ENCODE assay signal across 10 cellular contexts in the genomic region with DNA sequence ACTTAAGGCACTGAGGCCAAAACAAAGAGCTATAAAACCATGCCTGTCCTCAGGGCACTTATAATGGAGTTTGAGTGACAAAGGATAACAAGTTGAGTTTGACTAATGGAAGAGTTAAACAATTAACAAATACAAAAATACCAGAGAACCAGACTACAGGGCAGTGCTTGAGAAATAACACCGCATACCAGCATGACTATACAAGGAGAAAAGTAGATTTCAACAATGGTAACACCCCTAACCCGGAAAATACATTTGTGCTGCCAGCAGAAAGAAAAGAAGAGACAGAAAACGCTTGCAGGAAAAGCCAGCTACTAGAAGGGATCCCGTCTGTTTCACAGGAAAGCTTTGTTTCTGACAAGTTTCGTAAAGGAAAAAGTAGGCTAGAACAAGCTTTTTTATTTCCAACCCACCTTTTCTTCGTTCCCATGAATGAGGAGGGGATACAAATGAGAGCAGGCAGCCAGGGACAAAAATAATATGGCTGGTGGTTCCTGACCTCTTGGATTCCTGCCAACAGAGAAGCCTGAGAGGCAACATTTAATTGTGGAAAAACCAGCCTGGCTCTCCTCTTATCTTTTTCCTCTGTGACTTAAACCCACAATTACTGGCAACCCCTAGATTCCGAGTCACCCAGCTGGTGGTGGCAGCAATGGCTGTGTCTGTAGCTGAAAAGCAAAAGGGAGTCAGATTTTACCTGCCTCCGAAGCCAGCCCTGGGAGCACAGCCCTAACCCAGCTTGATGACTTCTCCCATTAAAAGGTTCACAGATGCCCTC. TPM values are rescaled to one million over a fixed set of nuclear protein-coding genes. Genes with fewer than 3 reads are reported as not detected.
DNase-seq lines count a peak whose midpoint lies in the region; ATAC-seq and TF ChIP-seq lines count a peak whose summit lies in the region.
"Had no signal": no experiment of that assay in that cellular context is flagged by ENCODE, and none has a peak within 500 bp of the region (broad histone marks: within the 10 kb centered on the region; RNA-seq: fewer than 3 reads in every experiment).

No MANE protein-coding gene starts in this region.

- H2BK12ac ChIP-seq in trophoblast cell (ENCODE audit: low read length) = peak overlapping the region; percentile 65

- H3K27ac ChIP-seq in PC-3 (ENCODE audit: low read length) (no peak overlapping the region), esophagus (ENCODE audit: low read depth in 2 of 2, low read length in 1 of 2) (peak overlapping the region; percentile 54 to 66), trophoblast cell (ENCODE audit: low read depth, low read length) (peak overlapping the region; percentile 67)

- no peaks in the 10 kb centered on the region for H3F3A ChIP-seq in PC-3 (ENCODE audit: low read length, unreplicated experiment)

- BruUV-seq in PC-3 (replicated peaks; lab: Mats Ljungman, UMichigan) = no TSS peak

- no peak overlapping the region for H3K18ac ChIP-seq in trophoblast cell (ENCODE audit: low read length)

- H3K4me1 ChIP-seq in PC-3 (ENCODE audit: insufficient read depth, low read length) = peaks cover 63% of the 10 kb centered on the region
- H3K4me1 ChIP-seq in esophagus (ENCODE audit: control insufficient read depth in 2 of 2, insufficient read depth in 2 of 2, low read length in 1 of 2) = peaks cover 3 to 8% of the 10 kb centered on the region in 2 donors
- H3K4me1 ChIP-seq in trophoblast cell (ENCODE audit: control insufficient read depth in 1 of 2, insufficient read depth in 2 of 2, low read length in 2 of 2) = peaks cover 16 to 22% of the 10 kb centered on the region in 2 experiments

- DNase-seq in PC-3 (peak; percentile 45), trophoblast cell (peak; percentile 17 to 68), T-helper 2 cell (no peak), SKM-1 (lab: John Stamatoyannopoulos, UW; ENCODE audit: unreplicated experiment) (no peak), posterior vena cava (ENCODE audit: low spot score) (no peak)
- DNase-seq: activated CD4-positive, alpha-beta T cell treated with anti-CD3 and anti-CD28 coated beads for 4 hours; stimulated activated CD8-positive, alpha-beta memory T cell treated with anti-CD3 and anti-CD28 coated beads, Interleukin-4, amount 100 ng/mL, for 48 hours had no signal

- no peak overlapping the region; the same call in 1 of the 2 replicates for H3K4me2 ChIP-seq in PC-3 (ENCODE audit: low read length)
- no peak overlapping the region for H3K4me2 ChIP-seq in trophoblast cell (ENCODE audit: low read length)

- H3K9ac ChIP-seq in PC-3 (ENCODE audit: low read length) = no peak overlapping the region
- H3K9ac ChIP-seq in trophoblast cell (ENCODE audit: low read length) = no peak overlapping the region

- no peak overlapping the region for H2AK5ac ChIP-seq in trophoblast cell (ENCODE audit: low read length)

- H4K91ac ChIP-seq in trophoblast cell (ENCODE audit: low read depth, low read length) = peak overlapping the region; percentile 13

- H4K12ac ChIP-seq in trophoblast cell (ENCODE audit: low read depth, low read length) = peak overlapping the region; percentile 51

- POLR2A ChIA-PET in PC-3 (lab: Charles Lee; ENCODE audit: unreplicated experiment) = no interaction called here

- TF ChIP-seq CTCF in PC-3 (conservative IDR thresholded peaks at IDR 0.05; ENCODE audit: low read depth, low read length) = no peak

- ATAC-seq in PC-3 (no peak), HG03025 (IDR thresholded peaks at IDR 0.05; ENCODE audit: low FRiP score, unreplicated experiment) (no peak)

- peak overlapping the region; percentile 63 for H2BK120ac ChIP-seq in trophoblast cell (ENCODE audit: insufficient read depth, low read length, poor library complexity)

- H2BK5ac ChIP-seq in trophoblast cell (ENCODE audit: low read depth, low read length, poor library complexity) = peak overlapping the region; percentile 26

- H3K79me1 ChIP-seq in trophoblast cell (ENCODE audit: low read length) = peaks cover 4% of the 10 kb centered on the region

- peak overlapping the region; percentile 22 for H3K4ac ChIP-seq in trophoblast cell (ENCODE audit: low read depth, low read length)

- no peak for TF ChIP-seq RAD21 in Ishikawa (IDR thresholded peaks at IDR 0.05; ENCODE audit: low read depth)

- H3K79me2 ChIP-seq in PC-3 (ENCODE audit: low read length) (no peaks in the 10 kb centered on the region), trophoblast cell (ENCODE audit: control insufficient read depth, insufficient read depth, low read length, poor library complexity) (peaks cover 8% of the 10 kb centered on the region)

- CTCF ChIA-PET in PC-3 (lab: Charles Lee) = no interaction called here

- H3K36me3 ChIP-seq in PC-3 (ENCODE audit: low read depth, low read length) (no peaks in the 10 kb centered on the region), esophagus (ENCODE audit: control insufficient read depth in 2 of 2, insufficient read depth in 2 of 2, low read length in 1 of 2) (no peaks in the 10 kb centered on the region), trophoblast cell (ENCODE audit: control insufficient read depth in 1 of 2, insufficient read depth in 2 of 2, low read length in 2 of 2) (peaks cover 4 to 19% of the 10 kb centered on the region in 2 experiments)

- H2AFZ ChIP-seq in PC-3 (ENCODE audit: low read length) (no peak overlapping the region), trophoblast cell (ENCODE audit: insufficient read depth, low read length, poor library complexity) (no peak overlapping the region)

- H4K8ac ChIP-seq in trophoblast cell (ENCODE audit: low read depth, low read length) = no peak overlapping the region

- intact Hi-C loops in PC-3 (cut with micrococcal nuclease) = loop anchor here (5.0 kb wide), 2 partner anchors 56 to 206 kb away; partner anchors contain the start of gene WLS
- intact Hi-C loops in posterior vena cava (cut with DNase I) = no loop called here

- no peaks in the 10 kb centered on the region for H4K20me1 ChIP-seq in PC-3 (ENCODE audit: low read length)

- H3K23ac ChIP-seq in trophoblast cell (ENCODE audit: low read length) = no peak overlapping the region

- H3K9me2 ChIP-seq in PC-3 (replicated peaks; ENCODE audit: low read length) = no peaks in the 10 kb centered on the region

- TF ChIP-seq EP300 in Ishikawa (IDR thresholded peaks at IDR 0.05; ENCODE audit: borderline replicate concordance) = no peak

- peak overlapping the region; percentile 8 for H3K14ac ChIP-seq in trophoblast cell (ENCODE audit: low read length)

- H3K4me3 ChIP-seq in PC-3 (ENCODE audit: low read length) = no peak overlapping the region
- no peak overlapping the region for H3K4me3 ChIP-seq in esophagus (ENCODE audit: low read depth in 1 of 2, low read length in 2 of 2)
- H3K4me3 ChIP-seq in trophoblast cell (ENCODE audit: low read depth, low read length) = no peak overlapping the region

- no peaks in the 10 kb centered on the region for H3K27me3 ChIP-seq in PC-3 (ENCODE audit: low read length)
- H3K27me3 ChIP-seq in esophagus (ENCODE audit: control insufficient read depth in 1 of 2, insufficient read depth in 2 of 2, low read length in 2 of 2) = no peaks in the 10 kb centered on the region
- no peaks in the 10 kb centered on the region for H3K27me3 ChIP-seq in trophoblast cell (ENCODE audit: insufficient read depth, low read length)

- H3K9me3 ChIP-seq in PC-3 (ENCODE audit: low read length) (no peaks in the 10 kb centered on the region), esophagus (ENCODE audit: control insufficient read depth in 2 of 2, insufficient read depth in 1 of 2, low read depth in 1 of 2, low read length in 1 of 2) (no peaks in the 10 kb centered on the region), trophoblast cell (ENCODE audit: insufficient read depth, low read depth, low read length) (no peaks in the 10 kb centered on the region)

- WGBS in esophagus, 2 donors = 57 to 58% methylated on average over 8 of the region's 8 CpGs
- no CpG with 5 or more reads among the region's 8 CpGs for WGBS in trophoblast cell (ENCODE audit: extremely low coverage, insufficient coverage, insufficient read length)

TF ChIP-seq in Ishikawa, 13 proteins besides CTCF, POLR2A, EP300 and RAD21:
- TF ChIP-seq, protein P1, sequence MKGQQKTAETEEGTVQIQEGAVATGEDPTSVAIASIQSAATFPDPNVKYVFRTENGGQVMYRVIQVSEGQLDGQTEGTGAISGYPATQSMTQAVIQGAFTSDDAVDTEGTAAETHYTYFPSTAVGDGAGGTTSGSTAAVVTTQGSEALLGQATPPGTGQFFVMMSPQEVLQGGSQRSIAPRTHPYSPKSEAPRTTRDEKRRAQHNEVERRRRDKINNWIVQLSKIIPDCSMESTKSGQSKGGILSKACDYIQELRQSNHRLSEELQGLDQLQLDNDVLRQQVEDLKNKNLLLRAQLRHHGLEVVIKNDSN (IDR thresholded peaks at IDR 0.05) = no peak
- TF ChIP-seq NFIC (IDR thresholded peaks at IDR 0.05) = peak; percentile 54
TF ChIP-seq in Ishikawa: peak in this region for 1.

RNA-seq across cellular contexts. Expression of gene WLS, which starts 56.5 kb away (rescaled TPM):
- total RNA-seq in PC-3 (2014; rRNA removed) = 15.3 and 19.1 TPM in 2 replicates
- 10 to 100 TPM; 29.4 to 52.5 TPM for polyA plus RNA-seq in esophagus
- polyA plus RNA-seq in trophoblast cell (2013) = 633 and 667 TPM in 2 replicates
- total RNA-seq in posterior vena cava = 10 to 100 TPM; 53.3 to 83.6 TPM

Comparison
In these comparisons a context has a peak if more than half of its experiments do, and no peak if none do; other contexts are left out.
1. DNase-seq: peak in PC-3 (single experiment) and trophoblast cell (2 of 2); none in T-helper 2 cell (0 of 5), SKM-1 (single experiment) and posterior vena cava (single experiment).